In genomic region chr18:76958692-76959341, GRCh38 we compare ENCODE assay signal across 12 cellular contexts.
DNase-seq lines count a peak whose midpoint lies in the region; ATAC-seq and TF ChIP-seq lines count a peak whose summit lies in the region.
"Had no signal": no experiment of that assay in that cellular context is flagged by ENCODE, and none has a peak within 500 bp of the region (broad histone marks: within the 10 kb centered on the region; RNA-seq: fewer than 3 reads in every experiment).

No MANE protein-coding gene starts in this region.

- peaks cover 49% of the 10 kb centered on the region for H3K36me3 Mint-ChIP-seq in type B pancreatic cell

- no peak overlapping the region for H2AK5ac ChIP-seq in mesendoderm (ENCODE audit: low read length)

- H3K9me3 Mint-ChIP-seq in type B pancreatic cell: no peaks in the 10 kb centered on the region

- H3K4me1 Mint-ChIP-seq in type B pancreatic cell (ENCODE audit: unreplicated experiment): peaks cover 21% of the 10 kb centered on the region

- H3K27ac ChIP-seq in heart right ventricle (no peak overlapping the region), mesendoderm (ENCODE audit: low read depth, low read length) (no peak overlapping the region)
- H3K27ac ChIP-seq: hepatocyte, transverse colon had no signal

- no peaks in the 10 kb centered on the region for H3K27me3 Mint-ChIP-seq in type B pancreatic cell

- peaks cover 0 to 8% (median 0%) of the 10 kb centered on the region in 11 donors for H3K9me3 ChIP-seq in heart right ventricle
- H3K9me3 ChIP-seq: transverse colon had no signal

- no peak overlapping the region for H3K18ac ChIP-seq in mesendoderm (ENCODE audit: low read length)

- H3K4ac ChIP-seq in mesendoderm (ENCODE audit: low read depth, low read length): no peak overlapping the region

- no peak overlapping the region for H3K9ac ChIP-seq in mesendoderm (ENCODE audit: low read length)

- H3K4me3 ChIP-seq in heart right ventricle: no peak overlapping the region
- no peak overlapping the region for H3K4me3 ChIP-seq in mesendoderm (ENCODE audit: low read length)
- H3K4me3 ChIP-seq: hepatocyte, transverse colon had no signal

- H3K79me1 ChIP-seq in mesendoderm (ENCODE audit: low read length): no peaks in the 10 kb centered on the region

- peaks cover 0 to 83% (median 42%) of the 10 kb centered on the region in 9 donors for H3K36me3 ChIP-seq in heart right ventricle
- H3K36me3 ChIP-seq in mesendoderm (ENCODE audit: control insufficient read depth, insufficient read depth, low read length): no peaks in the 10 kb centered on the region

- H3K23ac ChIP-seq in mesendoderm (ENCODE audit: low read length): no peak overlapping the region

- no peak overlapping the region for H3K56ac ChIP-seq in mesendoderm (ENCODE audit: low read length)

- TF ChIP-seq CTCF in heart right ventricle (IDR thresholded peaks at IDR 0.05): no peak
- no peak for TF ChIP-seq CTCF in type B pancreatic cell (conservative IDR thresholded peaks at IDR 0.05)

- H3K79me2 ChIP-seq in mesendoderm (ENCODE audit: control insufficient read depth, insufficient read depth, low read length): no peaks in the 10 kb centered on the region

- 49% methylated on average over 16 of the region's 16 CpGs for WGBS in heart right ventricle, 2 donors
- WGBS in mesendoderm (ENCODE audit: extremely low coverage, insufficient coverage, low lambda C conversion rate): no CpG with 5 or more reads among the region's 16 CpGs

- H2BK5ac ChIP-seq in mesendoderm (ENCODE audit: low read length): no peak overlapping the region

- peak overlapping the region; percentile 5 for H3K4me3 Mint-ChIP-seq in type B pancreatic cell

- H3K4me2 ChIP-seq in mesendoderm (ENCODE audit: low read length): no peak overlapping the region
- H3K4me2 ChIP-seq: hepatocyte had no signal

- H4K8ac ChIP-seq in mesendoderm (ENCODE audit: low read depth, low read length): no peak overlapping the region

- intact Hi-C loops in heart right ventricle (cut with DNase I): no loop called here
- intact Hi-C loops in Right ventricle myocardium inferior (cut with DNase I): no loop called here

- ATAC-seq in heart right ventricle: peak in 7 of 8 donors; percentile 17 to 63 (median 40)
- no peak for ATAC-seq in Right ventricle myocardium inferior

- no peak overlapping the region for H2BK15ac ChIP-seq in mesendoderm (replicated peaks; ENCODE audit: low read depth)

- H3K27me3 ChIP-seq in heart right ventricle: no peaks in the 10 kb centered on the region
- no peaks in the 10 kb centered on the region for H3K27me3 ChIP-seq in mesendoderm (ENCODE audit: insufficient read depth, low read length, poor library complexity)
- H3K27me3 ChIP-seq: hepatocyte, transverse colon had no signal

- H4K5ac ChIP-seq in mesendoderm (ENCODE audit: low read length): no peak overlapping the region

- no peak overlapping the region for H2BK120ac ChIP-seq in mesendoderm (ENCODE audit: low read depth, low read length)

- H3K4me1 ChIP-seq in heart right ventricle (peaks cover 0 to 24% (median 14%) of the 10 kb centered on the region in 9 donors), mesendoderm (ENCODE audit: control insufficient read depth, low read depth, low read length) (no peaks in the 10 kb centered on the region)

- H3K27ac Mint-ChIP-seq in type B pancreatic cell: peak overlapping the region; percentile 54

- DNase-seq in heart right ventricle (peak in 1 of 2 donors; percentile 31), Right ventricle myocardium inferior (ENCODE audit: missing footprints) (no peak), NCI-H510A treated with DMSO at 0.1 percent for 48 hours (lab: John Stamatoyannopoulos, UW) (peak; percentile 92), iris pigment epithelial cell (ENCODE audit: low read depth) (peak; percentile 26), type B pancreatic cell (ENCODE audit: extremely low spot score, unreplicated experiment) (no peak), mesendoderm (no peak), dedifferentiated amniotic fluid mesenchymal stem cell (ENCODE audit: extremely low spot score) (no peak)
- no peak for DNase-seq in stimulated activated CD4-positive, alpha-beta T cell treated with anti-CD3 and anti-CD28 coated beads, Interleukin-2, amount 100 ng/mL, for 24 hours
- DNase-seq: effector memory CD4-positive, alpha-beta T cell; T1000; transverse colon had no signal

Comparison
In these comparisons a context has a peak if more than half of its experiments do, and no peak if none do; other contexts are left out.
1. DNase-seq: peak in NCI-H510A treated with DMSO at 0.1 percent for 48 hours (single experiment) and iris pigment epithelial cell (single experiment); none in Right ventricle myocardium inferior (single experiment), type B pancreatic cell (single experiment), mesendoderm (single experiment), dedifferentiated amniotic fluid mesenchymal stem cell (single experiment) and stimulated activated CD4-positive, alpha-beta T cell treated with anti-CD3 and anti-CD28 coated beads, Interleukin-2, amount 100 ng/mL, for 24 hours (0 of 2).